ENCODE assay signal across 11 cellular contexts in the genomic region with DNA sequence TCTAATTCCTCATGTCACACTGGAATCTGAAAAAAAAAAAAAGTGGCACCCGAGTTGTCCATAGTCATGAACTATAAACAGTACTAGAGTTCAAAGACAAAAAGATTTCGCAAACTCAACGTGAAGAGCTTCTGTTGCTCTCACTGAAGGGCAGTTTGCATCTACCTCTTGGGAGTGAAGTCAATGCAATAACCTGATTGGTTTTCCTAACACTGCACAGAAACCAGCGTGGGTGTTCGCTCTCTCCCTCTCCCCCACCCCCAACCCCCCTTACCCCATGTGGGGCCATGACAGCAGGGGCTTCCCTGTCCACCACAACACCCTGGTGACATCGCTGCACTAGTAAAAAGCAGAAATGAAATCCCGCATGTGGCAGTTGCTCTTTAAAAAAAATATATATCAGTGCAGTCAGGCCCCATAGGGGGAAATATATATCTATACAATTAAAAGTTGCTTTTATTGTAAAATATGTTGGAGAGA.
DNase-seq lines count a peak whose midpoint lies in the region; ATAC-seq, FAIRE-seq and TF ChIP-seq lines count a peak whose summit lies in the region.
"Had no signal": no experiment of that assay in that cellular context is flagged by ENCODE, and none has a peak within 500 bp of the region (broad histone marks: within the 10 kb centered on the region; RNA-seq: fewer than 3 reads in every experiment).

No MANE protein-coding gene starts in this region.

- no peaks in the 10 kb centered on the region for H3K9me3 ChIP-seq in CD4-positive, CD25-positive, alpha-beta regulatory T cell (ENCODE audit: control insufficient read depth in 2 of 2, low read length in 2 of 2)
- H3K9me3 ChIP-seq in testis: no peaks in the 10 kb centered on the region
- H3K9me3 ChIP-seq: lower lobe of right lung had no signal

- WGBS in testis, 2 donors: 55 to 59% methylated on average over 7 of the region's 7 CpGs

- peaks cover 35% of the 10 kb centered on the region for H3K36me3 Mint-ChIP-seq in CD4-positive, CD25-positive, alpha-beta regulatory T cell
- H3K36me3 Mint-ChIP-seq in natural killer cell: no peaks in the 10 kb centered on the region

- ATAC-seq in CD4-positive, CD25-positive, alpha-beta regulatory T cell (ENCODE audit: low read depth in 2 of 2): peak; percentile 37 to 50
- ATAC-seq in GM19351 (IDR thresholded peaks at IDR 0.05; ENCODE audit: unreplicated experiment) (peak; percentile 82), HG02981 (IDR thresholded peaks at IDR 0.05; ENCODE audit: unreplicated experiment) (peak; percentile 68), natural killer cell (no peak)
- ATAC-seq: activated T-cell treated with anti-CD3 and anti-CD28 coated beads, Interleukin-2, amount 50 U/mL, for 4 hours had no signal

- no peak for TF ChIP-seq CTCF in testis (IDR thresholded peaks at IDR 0.05)
- TF ChIP-seq CTCF in natural killer cell (IDR thresholded peaks at IDR 0.05): no peak

- H3K9me3 Mint-ChIP-seq in CD4-positive, CD25-positive, alpha-beta regulatory T cell: no peaks in the 10 kb centered on the region
- no peaks in the 10 kb centered on the region for H3K9me3 Mint-ChIP-seq in natural killer cell
- H3K9me3 Mint-ChIP-seq: activated T-cell treated with anti-CD3 and anti-CD28 coated beads, Interleukin-2, amount 50 U/mL, for 4 hours; CD4-positive, alpha-beta T cell had no signal

- no peak overlapping the region for H3K27ac Mint-ChIP-seq in CD4-positive, CD25-positive, alpha-beta regulatory T cell
- no peak overlapping the region for H3K27ac Mint-ChIP-seq in natural killer cell
- H3K27ac Mint-ChIP-seq: CD4-positive, alpha-beta T cell had no signal

- no peaks in the 10 kb centered on the region for H3K4me1 ChIP-seq in CD4-positive, CD25-positive, alpha-beta regulatory T cell (ENCODE audit: control insufficient read depth, insufficient read depth, low read length, poor library complexity, severe bottlenecking)
- H3K4me1 ChIP-seq in testis: no peaks in the 10 kb centered on the region
- H3K4me1 ChIP-seq: lower lobe of right lung had no signal

- H3K4me1 Mint-ChIP-seq in CD4-positive, CD25-positive, alpha-beta regulatory T cell: peaks cover 0 to 9% (median 3%) of the 10 kb centered on the region in 4 donors
- no peaks in the 10 kb centered on the region for H3K4me1 Mint-ChIP-seq in natural killer cell

- no peak overlapping the region for H3K27ac ChIP-seq in CD4-positive, CD25-positive, alpha-beta regulatory T cell (ENCODE audit: insufficient read depth, low read length, poor library complexity, severe bottlenecking)
- H3K27ac ChIP-seq in testis: no peak overlapping the region
- H3K27ac ChIP-seq: lower lobe of right lung had no signal

- H3K4me3 ChIP-seq in CD4-positive, CD25-positive, alpha-beta regulatory T cell (ENCODE audit: low read depth, low read length): no peak overlapping the region
- H3K4me3 ChIP-seq in testis: no peak overlapping the region
- H3K4me3 ChIP-seq: lower lobe of right lung had no signal

- intact Hi-C loops in testis (cut with DNase I; ENCODE audit: low total_unique reads): no loop called here
- intact Hi-C loops in natural killer cell (cut with micrococcal nuclease): no loop called here

- DNase-seq in CD4-positive, CD25-positive, alpha-beta regulatory T cell: no peak
- DNase-seq in SIG-M5 (lab: John Stamatoyannopoulos, UW) (peak; percentile 71), NCI-H345 (lab: John Stamatoyannopoulos, UW) (no peak), testis (no peak), natural killer cell (no peak), urothelium cell line (ENCODE audit: low spot score) (no peak)
- DNase-seq: activated T-cell treated with anti-CD3 and anti-CD28 coated beads, Interleukin-2, amount 50 U/mL, for 4 hours; CD4-positive, alpha-beta T cell; lower lobe of right lung had no signal

- no peaks in the 10 kb centered on the region for H3K27me3 Mint-ChIP-seq in CD4-positive, CD25-positive, alpha-beta regulatory T cell
- no peaks in the 10 kb centered on the region for H3K27me3 Mint-ChIP-seq in natural killer cell (ENCODE audit: low read depth in 2 of 2)
- H3K27me3 Mint-ChIP-seq: CD4-positive, alpha-beta T cell had no signal

- no peak for TF ChIP-seq POLR2A in testis (IDR thresholded peaks at IDR 0.05)

- H3K4me3 Mint-ChIP-seq in CD4-positive, CD25-positive, alpha-beta regulatory T cell: no peak overlapping the region
- no peak overlapping the region for H3K4me3 Mint-ChIP-seq in natural killer cell
- H3K4me3 Mint-ChIP-seq: activated T-cell treated with anti-CD3 and anti-CD28 coated beads, Interleukin-2, amount 50 U/mL, for 4 hours; CD4-positive, alpha-beta T cell had no signal

- H3K36me3 ChIP-seq in CD4-positive, CD25-positive, alpha-beta regulatory T cell (ENCODE audit: control insufficient read depth, insufficient read depth, low read length): peaks cover 62% of the 10 kb centered on the region
- H3K36me3 ChIP-seq in testis (ENCODE audit: low read depth, missing control alignments): no peaks in the 10 kb centered on the region

- no peaks in the 10 kb centered on the region for H3K27me3 ChIP-seq in CD4-positive, CD25-positive, alpha-beta regulatory T cell (ENCODE audit: control insufficient read depth, insufficient read depth, low read length)
- H3K27me3 ChIP-seq in testis: no peaks in the 10 kb centered on the region

- no peak for FAIRE-seq in urothelium cell line (lab: Jason Lieb, UNC)

Comparison
In these comparisons a context has a peak if more than half of its experiments do, and no peak if none do; other contexts are left out.
1. ATAC-seq: peak in CD4-positive, CD25-positive, alpha-beta regulatory T cell (2 of 2), GM19351 (single experiment) and HG02981 (single experiment); none in natural killer cell (0 of 3).